8 cellular contexts compared by ENCODE assay signal in genomic region chr16:301950-302349, GRCh38. TPM values are rescaled to one million over a fixed set of nuclear protein-coding genes. Genes with fewer than 3 reads are reported as not detected.
"Had no signal": no experiment of that assay in that cellular context is flagged by ENCODE, and none has a peak within 500 bp of the region (broad histone marks: within the 10 kb centered on the region; RNA-seq: fewer than 3 reads in every experiment).

No MANE protein-coding gene starts in this region.

- DNase-seq: GM23248, GOT3, H7, HCEC 1CT, IMR-90 had no signal

- H3K27ac ChIP-seq: GM23248 had no signal

- ATAC-seq: K562 had no signal

- FAIRE-seq: HTR-8/SVneo, K562 had no signal

- H3K9ac ChIP-seq: GM23248 had no signal

- H3K4me3 ChIP-seq: GM23248, K562 had no signal

- H2AFZ ChIP-seq: GM23248 had no signal

RNA-seq across cellular contexts. Expression of gene PDIA2, which starts 19.0 kb away (rescaled TPM):
- total RNA-seq: GM23248, H4, IMR-90 had no signal
- polyA plus RNA-seq: GM23248 had no signal

RNA-seq across cellular contexts. Expression of gene ARHGDIG, which starts 21.6 kb away (rescaled TPM):
- total RNA-seq: H4 had no signal

RNA-seq across cellular contexts. Expression of gene RGS11, which starts 26.2 kb away (rescaled TPM):
- total RNA-seq: H4, K562 had no signal
- polyA plus RNA-seq: K562 had no signal
